In the genomic region with DNA sequence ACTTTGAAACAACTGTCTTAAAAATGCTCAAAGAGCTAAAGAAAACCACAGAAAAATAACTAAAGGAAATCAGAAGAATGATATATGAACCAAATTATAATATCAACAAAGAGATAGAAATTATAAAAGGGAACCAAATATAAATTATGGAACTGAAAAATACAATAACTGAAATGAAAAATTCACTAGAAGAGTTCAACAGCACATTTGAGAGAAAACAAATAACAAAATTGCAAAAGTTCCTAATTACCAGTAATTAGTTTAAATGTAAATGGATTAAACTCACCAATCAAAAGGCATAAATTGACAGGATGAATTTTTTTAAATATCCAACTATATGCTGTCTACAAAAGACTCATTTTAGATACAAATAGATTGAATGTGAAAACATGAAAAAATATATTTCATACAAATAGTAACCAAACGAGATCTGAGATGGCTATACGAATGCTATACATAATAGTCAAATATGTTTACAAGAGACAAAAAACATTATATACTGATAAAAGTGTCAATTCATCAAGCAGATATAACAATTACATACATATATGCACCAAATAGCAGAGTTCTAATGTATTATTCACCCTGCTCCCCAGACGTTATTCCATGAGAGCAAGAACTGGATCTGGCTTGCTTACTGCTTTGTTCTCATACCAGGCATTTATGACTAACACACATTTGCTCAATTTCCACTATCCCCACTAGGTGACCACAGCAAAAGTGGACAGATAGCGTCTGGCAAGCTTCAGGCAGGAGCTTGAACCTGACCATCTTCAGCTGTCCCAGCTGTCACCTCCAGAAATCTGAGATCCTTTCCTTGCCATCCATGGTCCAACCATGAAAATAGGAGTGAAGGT, we compare ENCODE assay signal across 24 cellular contexts.
A peak's percentile ranks its signal among the peaks of the same experiment; 100 is the strongest.
DNase-seq lines count a peak whose midpoint lies in the region; ATAC-seq, FAIRE-seq and TF ChIP-seq lines count a peak whose summit lies in the region.
"Had no signal": no experiment of that assay in that cellular context is flagged by ENCODE, and none has a peak within 500 bp of the region (broad histone marks: within the 10 kb centered on the region; RNA-seq: fewer than 3 reads in every experiment).

No MANE protein-coding gene starts in this region.

- H3K36me3 Mint-ChIP-seq in MCF 10A (ENCODE audit: insufficient read depth, unreplicated experiment), result no peaks in the 10 kb centered on the region

- peak; percentile 58 for FAIRE-seq in bronchial epithelial cell (lab: Jason Lieb, UNC)
- FAIRE-seq in RCC 7860 (lab: Jason Lieb, UNC), result no peak
- FAIRE-seq: endothelial cell of umbilical vein had no signal

- H3K4me3 ChIP-seq in breast epithelium (no peak overlapping the region), bronchial epithelial cell (ENCODE audit: low read depth, low read length) (no peak overlapping the region)
- H3K4me3 ChIP-seq: colonic mucosa had no signal

- POLR2A ChIA-PET in MCF 10A (lab: Yijun Ruan, JAX), result interaction anchor here (0.9 to 3.1 kb wide), 5 partner anchors 9 to 71 kb away, joined by 3 to 17 read pairs (median 6); no protein-coding TSS in a partner anchor

- H3K27ac ChIP-seq in breast epithelium, result no peak overlapping the region
- H3K27ac ChIP-seq: colonic mucosa had no signal

- TF ChIP-seq CTCF in MCF 10A (IDR thresholded peaks at IDR 0.05; ENCODE audit: unreplicated experiment) (no peak), breast epithelium (IDR thresholded peaks at IDR 0.05) (no peak), bronchial epithelial cell (IDR thresholded peaks at IDR 0.05; ENCODE audit: insufficient read depth, low read length, severe bottlenecking) (no peak)

- ATAC-seq in HG02623 (IDR thresholded peaks at IDR 0.05; ENCODE audit: unreplicated experiment) (no peak), GM21619 (IDR thresholded peaks at IDR 0.05; ENCODE audit: unreplicated experiment) (no peak)
- ATAC-seq: Right ventricle myocardium inferior had no signal

- DNase-seq in MCF 10A (ENCODE audit: unreplicated experiment) (peak; percentile 50), breast epithelium (ENCODE audit: low spot score in 2 of 2) (no peak), bronchial epithelial cell (ENCODE audit: low read depth) (peak; percentile 77), islet precursor cell (peak; percentile 69), NCI-H1048 (lab: John Stamatoyannopoulos, UW) (no peak), RCC 7860 (ENCODE audit: low spot score) (no peak)
- DNase-seq: 8988T; amygdala; CD4-positive, alpha-beta T cell; colonic mucosa; DMS53; GOT3; KBM-7; mesendoderm; NCI-H1105 treated with DMSO at 0.1 percent for 48 hours; NCI-H2107; NCI-H524; nephron progenitor cell; stimulated activated CD4-positive, alpha-beta T cell treated with anti-CD3 and anti-CD28 coated beads, Interleukin-12 subunit alpha, Interleukin-12 subunit beta, amount 100 ng/mL, for 4 hours had no signal

- H3K9me3 ChIP-seq in breast epithelium, result peaks cover 5 to 10% of the 10 kb centered on the region in 2 donors
- H3K9me3 ChIP-seq: colonic mucosa had no signal

- no peaks in the 10 kb centered on the region for H3K27me3 ChIP-seq in breast epithelium
- no peaks in the 10 kb centered on the region for H3K27me3 ChIP-seq in bronchial epithelial cell (ENCODE audit: control insufficient read depth, insufficient read depth, low read length)
- H3K27me3 ChIP-seq: colonic mucosa had no signal

- TF ChIP-seq POLR2A in breast epithelium (IDR thresholded peaks at IDR 0.05), result no peak

- H3K27me3 Mint-ChIP-seq in MCF 10A (ENCODE audit: insufficient read depth, unreplicated experiment), result no peaks in the 10 kb centered on the region

- H3K4me3 Mint-ChIP-seq in MCF 10A (ENCODE audit: unreplicated experiment), result no peak overlapping the region
- H3K4me3 Mint-ChIP-seq: CD4-positive, alpha-beta T cell; nephron progenitor cell had no signal

- no peaks in the 10 kb centered on the region for H3K36me3 ChIP-seq in breast epithelium
- H3K36me3 ChIP-seq in bronchial epithelial cell (ENCODE audit: control insufficient read depth, insufficient read depth, low read length), result no peaks in the 10 kb centered on the region
- H3K36me3 ChIP-seq: colonic mucosa had no signal

- intact Hi-C loops in MCF 10A (cut with micrococcal nuclease) (no loop called here), breast epithelium (cut with DNase I; ENCODE audit: low total_unique reads) (no loop called here)

- CTCF ChIA-PET in MCF 10A (lab: Yijun Ruan, JAX), result interaction anchor here (0.9 to 1.2 kb wide), 2 partner anchors 21 to 58 kb away, joined by 4 read pairs; no protein-coding TSS in a partner anchor

- H3K27ac Mint-ChIP-seq in MCF 10A (ENCODE audit: low read depth, unreplicated experiment), result no peak overlapping the region
- H3K27ac Mint-ChIP-seq: CD4-positive, alpha-beta T cell; nephron progenitor cell; progenitor cell of endocrine pancreas had no signal

- BruUV-seq in MCF 10A (replicated peaks; lab: Mats Ljungman, UMichigan), result no TSS peak

- peaks cover 5% of the 10 kb centered on the region for H3K9me3 Mint-ChIP-seq in MCF 10A (ENCODE audit: unreplicated experiment)

- peaks cover 31% of the 10 kb centered on the region for H3K4me1 Mint-ChIP-seq in MCF 10A (ENCODE audit: insufficient read depth, unreplicated experiment)

- H3K4me1 ChIP-seq in breast epithelium, result peaks cover 0 to 5% of the 10 kb centered on the region in 2 donors
- H3K4me1 ChIP-seq: colonic mucosa had no signal

Comparison
In these comparisons a context has a peak if more than half of its experiments do, and no peak if none do; other contexts are left out.
1. DNase-seq: peak in MCF 10A (single experiment), bronchial epithelial cell (single experiment) and islet precursor cell (single experiment); none in breast epithelium (0 of 2), NCI-H1048 (single experiment) and RCC 7860 (single experiment).